In the genomic region with DNA sequence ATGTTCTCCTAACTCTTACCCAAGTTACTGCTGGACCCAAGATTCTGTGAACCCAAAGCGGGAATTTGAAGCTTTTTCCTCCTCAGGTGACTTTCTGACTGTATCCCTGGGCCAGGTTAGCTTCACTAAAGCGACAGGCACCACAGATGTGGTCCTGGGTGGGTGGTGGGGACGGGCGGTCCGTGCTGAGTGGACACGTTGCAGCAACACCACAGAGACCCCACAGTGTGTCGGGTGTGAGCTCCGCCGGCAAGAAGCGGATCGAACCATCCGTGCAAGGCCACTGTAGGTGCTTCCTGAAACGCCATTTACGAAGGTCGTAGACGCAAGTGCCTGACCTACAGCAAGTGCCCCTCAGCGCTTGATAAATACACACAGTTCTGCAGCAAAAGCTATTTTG, we compare ENCODE assay signal across 13 cellular contexts.
"Had no signal": no experiment of that assay in that cellular context is flagged by ENCODE, and none has a peak within 500 bp of the region (broad histone marks: within the 10 kb centered on the region; RNA-seq: fewer than 3 reads in every experiment).

No MANE protein-coding gene starts in this region.

- H3K27me3 ChIP-seq: foreskin keratinocyte had no signal

- ATAC-seq: foreskin keratinocyte, left colon had no signal

- H3K4me3 ChIP-seq: sigmoid colon, skin epidermis had no signal

- H3K9me3 Mint-ChIP-seq: dendritic cell treated with granulocyte-macrophage colony-stimulating factor and Interleukin-4, amounts not matched to agents 40 ng/mL and 50 ng/mL, for 4 days; nephron progenitor cell had no signal

- H3K9me3 ChIP-seq: neutrophil, sigmoid colon had no signal

- H3K27ac ChIP-seq: foreskin keratinocyte, neutrophil, sigmoid colon, skin epidermis had no signal

- H3K4me3 Mint-ChIP-seq: dendritic cell treated with granulocyte-macrophage colony-stimulating factor and Interleukin-4, amounts not matched to agents 40 ng/mL and 50 ng/mL, for 4 days; naive thymus-derived CD4-positive, alpha-beta T cell; nephron progenitor cell had no signal

- H3K4me1 Mint-ChIP-seq: naive thymus-derived CD4-positive, alpha-beta T cell had no signal

- DNase-seq: foreskin keratinocyte; left colon; mesendoderm; naive thymus-derived CD4-positive, alpha-beta T cell; nephron progenitor cell; posterior cingulate gyrus; sigmoid colon; stimulated activated CD4-positive, alpha-beta T cell treated with anti-CD3 and anti-CD28 coated beads, Interleukin-12 subunit alpha, Interleukin-12 subunit beta, amount 100 ng/mL, for 4 hours; stimulated activated naive CD4-positive, alpha-beta T cell; trophoblast cell had no signal

- H3K4me1 ChIP-seq: foreskin keratinocyte, sigmoid colon had no signal

- H3K36me3 ChIP-seq: neutrophil, sigmoid colon had no signal

- H3K27ac Mint-ChIP-seq: dendritic cell treated with granulocyte-macrophage colony-stimulating factor and Interleukin-4, amounts not matched to agents 40 ng/mL and 50 ng/mL, for 4 days; naive thymus-derived CD4-positive, alpha-beta T cell had no signal

- H3K36me3 Mint-ChIP-seq: naive thymus-derived CD4-positive, alpha-beta T cell had no signal
